1 cellular context compared by ENCODE assay signal in the genomic region with DNA sequence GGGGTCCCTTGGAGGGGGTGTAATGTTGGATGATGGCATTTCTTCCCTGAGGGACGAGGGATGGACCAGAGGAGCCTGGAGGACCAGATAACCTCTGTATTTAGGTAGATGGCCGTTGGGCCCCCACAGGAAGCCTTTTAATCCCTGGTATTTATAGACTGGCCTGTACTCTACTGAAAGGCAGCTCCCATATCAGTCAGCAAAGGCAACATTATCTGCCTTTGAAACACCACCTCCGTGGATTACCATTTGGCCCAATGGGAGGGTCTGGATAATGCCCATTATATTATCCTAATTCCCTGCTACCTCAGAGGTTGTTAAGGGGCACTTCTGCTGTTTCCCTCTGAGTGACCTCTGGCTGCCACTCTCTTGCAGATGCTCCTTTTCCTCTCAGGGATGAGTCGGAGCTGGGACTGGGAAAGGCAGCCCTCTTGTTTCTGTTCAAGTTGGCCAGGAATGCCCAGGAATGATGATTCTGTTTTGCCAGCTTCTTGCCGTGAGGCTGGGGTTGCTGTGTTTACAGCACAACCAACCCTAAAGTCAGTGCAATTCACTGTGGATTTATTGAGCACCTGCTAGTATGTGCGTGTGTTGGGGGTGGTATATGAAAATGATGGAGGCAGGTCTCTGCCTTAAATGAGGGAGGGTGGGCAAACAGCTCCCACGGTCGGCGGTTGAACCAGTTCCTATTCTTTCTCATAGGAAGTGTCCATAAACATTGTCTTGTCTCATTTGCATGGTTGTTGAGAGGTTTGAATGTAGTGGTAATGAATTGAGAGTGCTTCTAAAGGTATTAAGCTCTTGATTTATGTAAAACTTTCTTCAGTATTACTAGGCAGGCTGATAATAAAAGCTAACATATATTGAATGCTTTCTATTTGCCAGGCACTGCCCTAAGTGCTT.
TF ChIP-seq lines count a peak whose summit lies in the region.

No MANE protein-coding gene starts in this region.

TF ChIP-seq in GM12878, 131 proteins besides CTCF, POLR2A, EP300 and RAD21 (continued from another document):
- 0 out of 2 replicates have a peak, but pooled peaks have one; percentile 33 for TF ChIP-seq POLR2AphosphoS5 (IDR thresholded peaks at IDR 0.05; ENCODE audit: low read length)
- TF ChIP-seq PRDM15 (CRISPR knock-in tag; IDR thresholded peaks at IDR 0.05), result no peak
- TF ChIP-seq KDM1A (IDR thresholded peaks at IDR 0.05; ENCODE audit: borderline replicate concordance), result no peak
- TF ChIP-seq, protein P1, sequence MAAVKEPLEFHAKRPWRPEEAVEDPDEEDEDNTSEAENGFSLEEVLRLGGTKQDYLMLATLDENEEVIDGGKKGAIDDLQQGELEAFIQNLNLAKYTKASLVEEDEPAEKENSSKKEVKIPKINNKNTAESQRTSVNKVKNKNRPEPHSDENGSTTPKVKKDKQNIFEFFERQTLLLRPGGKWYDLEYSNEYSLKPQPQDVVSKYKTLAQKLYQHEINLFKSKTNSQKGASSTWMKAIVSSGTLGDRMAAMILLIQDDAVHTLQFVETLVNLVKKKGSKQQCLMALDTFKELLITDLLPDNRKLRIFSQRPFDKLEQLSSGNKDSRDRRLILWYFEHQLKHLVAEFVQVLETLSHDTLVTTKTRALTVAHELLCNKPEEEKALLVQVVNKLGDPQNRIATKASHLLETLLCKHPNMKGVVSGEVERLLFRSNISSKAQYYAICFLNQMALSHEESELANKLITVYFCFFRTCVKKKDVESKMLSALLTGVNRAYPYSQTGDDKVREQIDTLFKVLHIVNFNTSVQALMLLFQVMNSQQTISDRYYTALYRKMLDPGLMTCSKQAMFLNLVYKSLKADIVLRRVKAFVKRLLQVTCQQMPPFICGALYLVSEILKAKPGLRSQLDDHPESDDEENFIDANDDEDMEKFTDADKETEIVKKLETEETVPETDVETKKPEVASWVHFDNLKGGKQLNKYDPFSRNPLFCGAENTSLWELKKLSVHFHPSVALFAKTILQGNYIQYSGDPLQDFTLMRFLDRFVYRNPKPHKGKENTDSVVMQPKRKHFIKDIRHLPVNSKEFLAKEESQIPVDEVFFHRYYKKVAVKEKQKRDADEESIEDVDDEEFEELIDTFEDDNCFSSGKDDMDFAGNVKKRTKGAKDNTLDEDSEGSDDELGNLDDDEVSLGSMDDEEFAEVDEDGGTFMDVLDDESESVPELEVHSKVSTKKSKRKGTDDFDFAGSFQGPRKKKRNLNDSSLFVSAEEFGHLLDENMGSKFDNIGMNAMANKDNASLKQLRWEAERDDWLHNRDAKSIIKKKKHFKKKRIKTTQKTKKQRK (IDR thresholded peaks at IDR 0.05; ENCODE audit: low read depth, low read length), result no peak
- TF ChIP-seq STAT1 (conservative IDR thresholded peaks at IDR 0.05), result no peak
- peak; percentile 72 for TF ChIP-seq EED (IDR thresholded peaks at IDR 0.05; ENCODE audit: low read depth)
- peak; percentile 15 for TF ChIP-seq SP1 (IDR thresholded peaks at IDR 0.05; ENCODE audit: low read depth, low read length)
- no peak for TF ChIP-seq ESRRA (IDR thresholded peaks at IDR 0.05; ENCODE audit: low read length)
- TF ChIP-seq BRCA1 (IDR thresholded peaks at IDR 0.05; ENCODE audit: low read depth, low read length), result no peak
